Comparison of ENCODE assay signal across 8 cellular contexts in genomic region chr18:3256693-3257626, GRCh38. TPM values are rescaled to one million over a fixed set of nuclear protein-coding genes. Genes with fewer than 3 reads are reported as not detected.
DNase-seq lines count a peak whose midpoint lies in the region; ATAC-seq and TF ChIP-seq lines count a peak whose summit lies in the region.

No MANE protein-coding gene starts in this region.

- intact Hi-C loops in heart right ventricle (cut with DNase I): no loop called here

- peak overlapping the region in 6 of 10 donors; percentile 32 to 90 (median 66) for H3K4me3 ChIP-seq in heart right ventricle

- WGBS in heart right ventricle, 2 donors: 33 to 43% methylated on average over 5 of the region's 5 CpGs

- peak overlapping the region; percentile 77 to 100 for H3K27ac Mint-ChIP-seq in T-cell
- H3K27ac Mint-ChIP-seq in stimulated activated naive B cell treated with anti-CD40 and anti-IgM and Interleukin-4, amounts not matched to agents 10 μg/mL and 1 μg/mL and 100 μg/mL, for 72 hours: peak overlapping the region; percentile 77

- TF ChIP-seq CTCF in heart right ventricle (IDR thresholded peaks at IDR 0.05): no peak

- peaks cover 0 to 80% (median 51%) of the 10 kb centered on the region in 9 donors for H3K36me3 ChIP-seq in heart right ventricle

- H3K4me1 Mint-ChIP-seq in T-cell: peaks cover 88 to 93% (median 90%) of the 10 kb centered on the region in 3 donors
- H3K4me1 Mint-ChIP-seq in stimulated activated naive B cell treated with anti-CD40 and anti-IgM and Interleukin-4, amounts not matched to agents 10 μg/mL and 1 μg/mL and 100 μg/mL, for 72 hours: peaks cover 34 to 74% of the 10 kb centered on the region in 2 donors

- no peaks in the 10 kb centered on the region for H3K27me3 Mint-ChIP-seq in T-cell
- no peaks in the 10 kb centered on the region for H3K27me3 Mint-ChIP-seq in stimulated activated naive B cell treated with anti-CD40 and anti-IgM and Interleukin-4, amounts not matched to agents 10 μg/mL and 1 μg/mL and 100 μg/mL, for 72 hours

- ATAC-seq in T-cell (replicated peaks in 1 of 4) (no peak), heart right ventricle (peak in 3 of 8 donors; percentile 12 to 26 (median 15))
- ATAC-seq in stimulated activated naive B cell treated with anti-CD40 and anti-IgM and Interleukin-4, amounts not matched to agents 10 μg/mL and 1 μg/mL and 100 μg/mL, for 72 hours (replicated peaks): peak in 1 of 2 donors; percentile 24

- peak; percentile 26 for DNase-seq in NOMO-1 treated with DMSO at 0.1 percent for 48 hours (lab: John Stamatoyannopoulos, UW; ENCODE audit: unreplicated experiment)
- DNase-seq in NOMO-1 treated with dmso at 0.1 percent for 144 hours (lab: John Stamatoyannopoulos, UW; ENCODE audit: unreplicated experiment): no peak
- DNase-seq in T-cell: no peak
- no peak for DNase-seq in heart right ventricle
- no peak for DNase-seq in stimulated activated naive B cell treated with anti-CD40 and anti-IgM and Interleukin-4, amounts not matched to agents 10 μg/mL and 1 μg/mL and 100 μg/mL, for 72 hours
- no peak for DNase-seq in SK-N-DZ (ENCODE audit: low spot score)
- DNase-seq in DMS114 treated with DMSO at 0.1 percent for 48 hours (lab: John Stamatoyannopoulos, UW; ENCODE audit: unreplicated experiment): no peak
- DNase-seq in DMS153 (lab: John Stamatoyannopoulos, UW): no peak

- POLR2A ChIA-PET in T-cell (lab: Charles Lee): interaction anchor here (0.6 kb wide), 2 partner anchors 191 to 369 kb away, joined by 5 to 8 read pairs; no protein-coding TSS in a partner anchor

- H3K4me3 Mint-ChIP-seq in T-cell: no peak overlapping the region
- peak overlapping the region in 1 of 2 donors; percentile 29 for H3K4me3 Mint-ChIP-seq in stimulated activated naive B cell treated with anti-CD40 and anti-IgM and Interleukin-4, amounts not matched to agents 10 μg/mL and 1 μg/mL and 100 μg/mL, for 72 hours

- H3K36me3 Mint-ChIP-seq in T-cell: peaks cover 52% of the 10 kb centered on the region
- H3K36me3 Mint-ChIP-seq in stimulated activated naive B cell treated with anti-CD40 and anti-IgM and Interleukin-4, amounts not matched to agents 10 μg/mL and 1 μg/mL and 100 μg/mL, for 72 hours: peaks cover 36 to 52% of the 10 kb centered on the region in 2 donors

- no peaks in the 10 kb centered on the region for H3K9me3 Mint-ChIP-seq in T-cell
- H3K9me3 Mint-ChIP-seq in stimulated activated naive B cell treated with anti-CD40 and anti-IgM and Interleukin-4, amounts not matched to agents 10 μg/mL and 1 μg/mL and 100 μg/mL, for 72 hours: no peaks in the 10 kb centered on the region

- peaks cover 0 to 91% (median 48%) of the 10 kb centered on the region in 9 donors for H3K4me1 ChIP-seq in heart right ventricle

- CTCF ChIA-PET in T-cell (lab: Charles Lee): interaction anchor here in 1 of 2 donors (0.7 to 1.2 kb wide), 2 partner anchors 41 to 263 kb away, joined by 3 to 4 read pairs; no protein-coding TSS in a partner anchor

- H3K27me3 ChIP-seq in heart right ventricle: no peaks in the 10 kb centered on the region

- no peaks in the 10 kb centered on the region for H3K9me3 ChIP-seq in heart right ventricle

- H3K27ac ChIP-seq in heart right ventricle: peak overlapping the region; percentile 56 to 100 (median 99)

RNA-seq across cellular contexts. Expression of gene MYL12B, which starts 5.0 kb away (rescaled TPM):
- 100 to 1,000 TPM; 159 to 241 (median 206) TPM for total RNA-seq in T-cell
- 100 to 1,000 TPM; 153 to 241 (median 190) TPM for total RNA-seq in heart right ventricle
- polyA plus RNA-seq in heart right ventricle: 100 to 1,000 TPM; 292 to 457 TPM
- 192 and 227 TPM in 2 replicates for polyA plus RNA-seq in SK-N-DZ (2014; cell fraction: cytosol; rRNA removed)
- polyA plus RNA-seq in SK-N-DZ (2014; cell fraction: nucleus; rRNA removed): 87.8 and 109 TPM in 2 replicates

RNA-seq across cellular contexts. Expression of gene MYL12A, which starts 9.4 kb away (rescaled TPM):
- total RNA-seq in T-cell (100 to 1,000 TPM; 390 to 456 (median 437) TPM), heart right ventricle (1,000 to 10,000 TPM in 9 of 10 donors, 100 to 1,000 TPM in 1; 952 to 8,349 (median 4,124) TPM)
- polyA plus RNA-seq in heart right ventricle: 1,000 to 10,000 TPM in 1 of 2 donors, 100 to 1,000 TPM in 1; 708 to 3,345 TPM
- 113 and 122 TPM in 2 replicates for polyA plus RNA-seq in SK-N-DZ (2014; cell fraction: cytosol; rRNA removed)
- 67.1 and 86.3 TPM in 2 replicates for polyA plus RNA-seq in SK-N-DZ (2014; cell fraction: nucleus; rRNA removed)

RNA-seq across cellular contexts. Expression of gene MYOM1, which starts 37.2 kb away (rescaled TPM):
- 1 to 10 TPM in 4 of 5 donors, under 1 TPM in 1; 0.98 to 7.0 (median 1.9) TPM for total RNA-seq in T-cell
- total RNA-seq in heart right ventricle: 1,000 to 10,000 TPM in 4 of 10 donors, 100 to 1,000 TPM in 6; 514 to 1,558 (median 939) TPM
- polyA plus RNA-seq in heart right ventricle: 100 to 1,000 TPM in 1 of 2 donors, 10 to 100 TPM in 1; 94.4 to 174 TPM
- 0.05 TPM in 2 replicates for polyA plus RNA-seq in SK-N-DZ (2014; cell fraction: cytosol; rRNA removed)
- 0.12 and 0.25 TPM in 2 replicates for polyA plus RNA-seq in SK-N-DZ (2014; cell fraction: nucleus; rRNA removed)

Comparison
In these comparisons a context has a peak if more than half of its experiments do, and no peak if none do; other contexts are left out.
1. RNA of gene MYOM1, which starts 37.2 kb away (total RNA-seq): 514 to 1,558 TPM in heart right ventricle; 0.98 to 7.0 TPM in T-cell; every median in the first group is over 10 times any median in the second.